Comparison of ENCODE assay signal across 28 cellular contexts in genomic region chr21:37724201-37724600, GRCh38.
"Had no signal": no experiment of that assay in that cellular context is flagged by ENCODE, and none has a peak within 500 bp of the region (broad histone marks: within the 10 kb centered on the region; RNA-seq: fewer than 3 reads in every experiment).

No MANE protein-coding gene starts in this region.

- H3K4me1 ChIP-seq: stomach, suprapubic skin, testis, thyroid gland, tibial artery, tibial nerve, transverse colon, upper lobe of left lung, upper lobe of right lung, uterus, vagina had no signal

- DNase-seq: stimulated activated CD4-positive, alpha-beta T cell treated with anti-CD3 and anti-CD28 coated beads, Interleukin-2, amount 100 ng/mL, for 48 hours; stimulated activated CD4-positive, alpha-beta T cell treated with anti-CD3 and anti-CD28 coated beads, Interleukin-4, amount 100 ng/mL, for 1 hour; stimulated activated CD4-positive, alpha-beta T cell treated with anti-CD3 and anti-CD28 coated beads, Interleukin-4, amount 100 ng/mL, for 24 hours; stimulated activated CD4-positive, alpha-beta T cell treated with anti-CD3 and anti-CD28 coated beads, Interleukin-4, amount 100 ng/mL, for 4 hours; stimulated activated CD8-positive, alpha-beta memory T cell treated with anti-CD3 and anti-CD28 coated beads, Interleukin-4, amount 100 ng/mL, for 48 hours; stimulated activated naive B cell treated with anti-CD40 and anti-IgM and Interleukin-4, amounts not matched to agents 10 μg/mL and 1 μg/mL and 100 μg/mL, for 72 hours; stimulated activated naive CD4-positive, alpha-beta T cell; stimulated activated naive CD4-positive, alpha-beta T cell treated with Interleukin-2 at 50 U/mL for 16 hours; stimulated activated naive CD8-positive, alpha-beta T cell treated with anti-CD3 and anti-CD28 coated beads, Interleukin-15, amount 100 ng/mL, for 72 hours; stimulated activated naive CD8-positive, alpha-beta T cell treated with anti-CD3 and anti-CD28 coated beads, Interleukin-15, Interleukin-2, amounts not matched to agents 100 U/mL and 50 U/mL, for 24 hours; stomach; substantia nigra; testis; thyroid gland; tibial artery; transverse colon; trophoblast cell; upper lobe of left lung; upper lobe of right lung; uterus had no signal

- H3K4me3 Mint-ChIP-seq: stimulated activated effector memory CD8-positive, alpha-beta T cell treated with anti-CD3 and anti-CD28 coated beads, Interleukin-12 subunit alpha, Interleukin-12 subunit beta, amount 100 ng/mL, for 72 hours; stimulated activated memory B cell treated with anti-CD40 and anti-IgM and Interleukin-4, amounts not matched to agents 10 μg/mL and 1 μg/mL and 100 μg/mL, for 72 hours; stimulated activated naive B cell treated with anti-CD40 and anti-IgM and Interleukin-4, amounts not matched to agents 10 μg/mL and 1 μg/mL and 100 μg/mL, for 72 hours; stimulated activated naive CD8-positive, alpha-beta T cell treated with anti-CD3 and anti-CD28 coated beads, Interleukin-15, amount 100 ng/mL, for 72 hours; stimulated activated naive CD8-positive, alpha-beta T cell treated with anti-CD3 and anti-CD28 coated beads, Interleukin-15, Interleukin-2, amounts not matched to agents 100 ng/mL and 50 ng/mL, for 24 hours; type B pancreatic cell had no signal

- H3K9me3 Mint-ChIP-seq: stimulated activated naive B cell treated with anti-CD40 and anti-IgM and Interleukin-4, amounts not matched to agents 10 μg/mL and 1 μg/mL and 100 μg/mL, for 72 hours; stimulated activated naive CD8-positive, alpha-beta T cell treated with anti-CD3 and anti-CD28 coated beads, Interleukin-15, Interleukin-2, amounts not matched to agents 100 ng/mL and 50 ng/mL, for 24 hours; type B pancreatic cell had no signal

- H3K36me3 ChIP-seq: stomach, suprapubic skin, thoracic aorta, thyroid gland, tibial artery, tibial nerve, transverse colon, upper lobe of left lung, upper lobe of right lung, uterus, vagina had no signal

- H3K4me3 ChIP-seq: stomach, suprapubic skin, testis, thoracic aorta, thyroid gland, tibial artery, tibial nerve, transverse colon, upper lobe of left lung, upper lobe of right lung, uterus, vagina had no signal

- H3K9me3 ChIP-seq: stomach, suprapubic skin, testis, thoracic aorta, thyroid gland, tibial artery, transverse colon, upper lobe of left lung, upper lobe of right lung, uterus, vagina had no signal

- ATAC-seq: stimulated activated effector memory CD8-positive, alpha-beta T cell treated with anti-CD3 and anti-CD28 coated beads, Interleukin-12 subunit alpha, Interleukin-12 subunit beta, amount 100 ng/mL, for 72 hours; stimulated activated memory B cell treated with anti-CD40 and anti-IgM and Interleukin-4, amounts not matched to agents 10 μg/mL and 1 μg/mL and 100 μg/mL, for 72 hours; stimulated activated naive B cell treated with anti-CD40 and anti-IgM and Interleukin-4, amounts not matched to agents 10 μg/mL and 1 μg/mL and 100 μg/mL, for 72 hours; stimulated activated naive CD8-positive, alpha-beta T cell treated with anti-CD3 and anti-CD28 coated beads, Interleukin-15, amount 100 ng/mL, for 72 hours; stimulated activated naive CD8-positive, alpha-beta T cell treated with anti-CD3 and anti-CD28 coated beads, Interleukin-15, Interleukin-2, amounts not matched to agents 100 U/mL and 50 U/mL, for 24 hours; upper lobe of right lung had no signal

- H3K4me1 Mint-ChIP-seq: stimulated activated effector memory CD8-positive, alpha-beta T cell treated with anti-CD3 and anti-CD28 coated beads, Interleukin-12 subunit alpha, Interleukin-12 subunit beta, amount 100 ng/mL, for 72 hours; stimulated activated memory B cell treated with anti-CD40 and anti-IgM and Interleukin-4, amounts not matched to agents 10 μg/mL and 1 μg/mL and 100 μg/mL, for 72 hours; stimulated activated naive B cell treated with anti-CD40 and anti-IgM and Interleukin-4, amounts not matched to agents 10 μg/mL and 1 μg/mL and 100 μg/mL, for 72 hours; stimulated activated naive CD8-positive, alpha-beta T cell treated with anti-CD3 and anti-CD28 coated beads, Interleukin-15, amount 100 ng/mL, for 72 hours had no signal

- H3K27ac ChIP-seq: stomach, suprapubic skin, testis, thoracic aorta, thyroid gland, tibial artery, tibial nerve, transverse colon, upper lobe of left lung, upper lobe of right lung, uterus, vagina had no signal

- H3K27ac Mint-ChIP-seq: stimulated activated effector memory CD8-positive, alpha-beta T cell treated with anti-CD3 and anti-CD28 coated beads, Interleukin-12 subunit alpha, Interleukin-12 subunit beta, amount 100 ng/mL, for 72 hours; stimulated activated memory B cell treated with anti-CD40 and anti-IgM and Interleukin-4, amounts not matched to agents 10 μg/mL and 1 μg/mL and 100 μg/mL, for 72 hours; stimulated activated naive B cell treated with anti-CD40 and anti-IgM and Interleukin-4, amounts not matched to agents 10 μg/mL and 1 μg/mL and 100 μg/mL, for 72 hours; stimulated activated naive CD8-positive, alpha-beta T cell treated with anti-CD3 and anti-CD28 coated beads, Interleukin-15, Interleukin-2, amounts not matched to agents 100 ng/mL and 50 ng/mL, for 24 hours; type B pancreatic cell had no signal

- H3K27me3 ChIP-seq: testis, thyroid gland, tibial nerve, transverse colon, upper lobe of left lung, uterus, vagina had no signal

- H3K36me3 Mint-ChIP-seq: stimulated activated effector memory CD8-positive, alpha-beta T cell treated with anti-CD3 and anti-CD28 coated beads, Interleukin-12 subunit alpha, Interleukin-12 subunit beta, amount 100 ng/mL, for 72 hours; stimulated activated memory B cell treated with anti-CD40 and anti-IgM and Interleukin-4, amounts not matched to agents 10 μg/mL and 1 μg/mL and 100 μg/mL, for 72 hours; stimulated activated naive B cell treated with anti-CD40 and anti-IgM and Interleukin-4, amounts not matched to agents 10 μg/mL and 1 μg/mL and 100 μg/mL, for 72 hours; type B pancreatic cell had no signal
